In genomic region chr5:143401253-143401845, GRCh38 we compare ENCODE assay signal across 8 cellular contexts. TPM values are rescaled to one million over a fixed set of nuclear protein-coding genes. Genes with fewer than 3 reads are reported as not detected.
DNase-seq lines count a peak whose midpoint lies in the region; ATAC-seq and TF ChIP-seq lines count a peak whose summit lies in the region.

No MANE protein-coding gene starts in this region.

- TF ChIP-seq CTCF in GM12875 (IDR thresholded peaks at IDR 0.05; ENCODE audit: borderline replicate concordance, insufficient read depth, low read depth, low read length) (no peak), RWPE2 (IDR thresholded peaks at IDR 0.05; ENCODE audit: poor library complexity, severe bottlenecking) (no peak), fibroblast of mammary gland (conservative IDR thresholded peaks at IDR 0.05; ENCODE audit: control insufficient read depth, insufficient read depth, low read depth, low read length) (no peak), gastrocnemius medialis (IDR thresholded peaks at IDR 0.05 in 4 of 5, conservative IDR thresholded peaks at IDR 0.05 in 1 of 5) (no peak)

- intact Hi-C loops in gastrocnemius medialis (cut with DNase I; ENCODE audit: low total_unique reads) = loop anchor here (5.0 to 10.0 kb wide), 5 partner anchors 84 to 627 kb away; partner anchors contain the start of gene ARHGAP26

- DNase-seq in RWPE2 (ENCODE audit: low spot score) (no peak), fibroblast of mammary gland (ENCODE audit: low read depth) (peak; percentile 22), gastrocnemius medialis (no peak), NCI-H2227 treated with DMSO at 0.1 percent for 48 hours (lab: John Stamatoyannopoulos, UW) (no peak), occipital lobe (lab: John Stamatoyannopoulos, UW) (no peak)

- TF ChIP-seq POLR2A in gastrocnemius medialis (IDR thresholded peaks at IDR 0.05) = no peak

- peaks cover 40% of the 10 kb centered on the region for H3K36me3 ChIP-seq in RWPE2 (ENCODE audit: low read depth)
- H3K36me3 ChIP-seq in gastrocnemius medialis = no peaks in the 10 kb centered on the region

- peaks cover 55% of the 10 kb centered on the region for H3K4me1 ChIP-seq in RWPE2 (ENCODE audit: insufficient read depth, poor library complexity, severe bottlenecking)
- peaks cover 17 to 27% of the 10 kb centered on the region in 2 donors for H3K4me1 ChIP-seq in gastrocnemius medialis

- no peaks in the 10 kb centered on the region for H3K27me3 ChIP-seq in RWPE2 (ENCODE audit: insufficient read depth, poor library complexity, severe bottlenecking)
- H3K27me3 ChIP-seq in gastrocnemius medialis = no peaks in the 10 kb centered on the region

- H3K4me3 ChIP-seq in GM12875 (ENCODE audit: low read depth, low read length) (peak overlapping the region; percentile 95), RWPE2 (ENCODE audit: severe bottlenecking) (peak overlapping the region; percentile 87), fibroblast of mammary gland (ENCODE audit: control insufficient read depth, low read depth, low read length) (peak overlapping the region; percentile 88), gastrocnemius medialis (peak overlapping the region; percentile 80 to 92 (median 86))

- in situ Hi-C loops in gastrocnemius medialis (cut with MboI; ENCODE audit: low sequenced_read_pairs in 4 of 4) = loop anchor here (5.0 to 25.0 kb wide), 7 partner anchors 157 to 477 kb away; no protein-coding TSS in a partner anchor

- H3K9me3 ChIP-seq in RWPE2 (ENCODE audit: severe bottlenecking) (no peaks in the 10 kb centered on the region), gastrocnemius medialis (no peaks in the 10 kb centered on the region)

- no peak for ATAC-seq in RWPE2 (ENCODE audit: low read depth)
- ATAC-seq in gastrocnemius medialis = no peak
- ATAC-seq in HG03571 (IDR thresholded peaks at IDR 0.05; ENCODE audit: unreplicated experiment) = no peak
- no peak for ATAC-seq in HG03521 (IDR thresholded peaks at IDR 0.05; ENCODE audit: unreplicated experiment)

- H3K27ac ChIP-seq in RWPE2 (ENCODE audit: poor library complexity, severe bottlenecking) (peak overlapping the region; percentile 94), gastrocnemius medialis (peak overlapping the region; percentile 99 to 100 (median 99))

RNA-seq across cellular contexts. Expression of gene NR3C1, which starts 2.1 kb away (rescaled TPM):
- total RNA-seq in gastrocnemius medialis = 10 to 100 TPM; 56.7 to 79.1 (median 64.4) TPM
- 27.1 TPM for total RNA-seq in occipital lobe
